ENCODE assay signal across 1 cellular context in the genomic region with DNA sequence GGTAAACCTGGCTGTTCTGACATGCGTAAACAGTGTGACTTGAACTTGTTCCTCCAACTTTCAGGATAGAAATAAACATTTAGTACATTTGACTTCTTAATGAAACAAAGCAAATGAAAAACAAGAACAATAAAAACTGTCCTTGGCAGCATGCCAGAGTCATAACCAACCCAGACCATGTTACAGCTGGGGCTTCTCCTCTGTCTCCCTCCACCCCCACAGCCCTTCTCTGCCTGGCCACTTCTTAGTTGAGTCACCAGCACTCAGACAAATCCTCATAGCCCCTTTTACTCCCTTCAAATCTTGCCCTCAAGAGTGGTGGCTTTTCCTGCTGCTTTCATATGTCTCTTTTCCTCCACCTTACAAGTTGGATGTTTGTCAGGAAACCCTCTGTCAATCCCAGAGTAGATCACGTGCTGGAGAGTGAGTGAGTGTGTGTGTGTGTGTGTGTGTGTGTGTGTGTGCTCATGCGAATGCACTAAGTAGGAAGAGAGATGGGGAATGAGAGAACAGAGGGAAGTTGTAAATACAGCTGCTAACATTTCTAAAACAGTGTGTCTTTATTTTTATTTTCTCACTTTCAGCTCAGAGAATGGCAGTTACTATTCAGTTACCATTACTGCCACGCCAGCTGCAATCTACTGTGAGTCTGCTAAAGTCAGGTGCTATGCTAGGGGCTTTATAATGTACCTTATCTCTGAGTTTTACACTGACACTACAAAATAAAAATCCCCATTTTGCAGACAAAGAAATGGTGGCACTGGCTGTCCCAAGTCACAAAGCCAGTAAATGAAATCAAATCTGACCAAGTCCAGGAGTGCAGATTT.
TF ChIP-seq lines count a peak whose summit lies in the region.

No MANE protein-coding gene starts in this region.

TF ChIP-seq in K562, 482 proteins besides CTCF, POLR2A, EP300 and RAD21 (continued from another document and continues in another):
- TF ChIP-seq, protein P1, sequence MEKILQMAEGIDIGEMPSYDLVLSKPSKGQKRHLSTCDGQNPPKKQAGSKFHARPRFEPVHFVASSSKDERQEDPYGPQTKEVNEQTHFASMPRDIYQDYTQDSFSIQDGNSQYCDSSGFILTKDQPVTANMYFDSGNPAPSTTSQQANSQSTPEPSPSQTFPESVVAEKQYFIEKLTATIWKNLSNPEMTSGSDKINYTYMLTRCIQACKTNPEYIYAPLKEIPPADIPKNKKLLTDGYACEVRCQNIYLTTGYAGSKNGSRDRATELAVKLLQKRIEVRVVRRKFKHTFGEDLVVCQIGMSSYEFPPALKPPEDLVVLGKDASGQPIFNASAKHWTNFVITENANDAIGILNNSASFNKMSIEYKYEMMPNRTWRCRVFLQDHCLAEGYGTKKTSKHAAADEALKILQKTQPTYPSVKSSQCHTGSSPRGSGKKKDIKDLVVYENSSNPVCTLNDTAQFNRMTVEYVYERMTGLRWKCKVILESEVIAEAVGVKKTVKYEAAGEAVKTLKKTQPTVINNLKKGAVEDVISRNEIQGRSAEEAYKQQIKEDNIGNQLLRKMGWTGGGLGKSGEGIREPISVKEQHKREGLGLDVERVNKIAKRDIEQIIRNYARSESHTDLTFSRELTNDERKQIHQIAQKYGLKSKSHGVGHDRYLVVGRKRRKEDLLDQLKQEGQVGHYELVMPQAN (IDR thresholded peaks at IDR 0.05; ENCODE audit: borderline replicate concordance), result peak; percentile 44; the same call in 1 of the 2 replicates
- TF ChIP-seq HLTF (IDR thresholded peaks at IDR 0.05) (peak; percentile 74; the same call in 1 of the 2 replicates), NFXL1 (CRISPR knock-in tag; IDR thresholded peaks at IDR 0.05) (no peak), IFI16 (CRISPR knock-in tag; IDR thresholded peaks at IDR 0.05) (no peak), CTBP1 (IDR thresholded peaks at IDR 0.05; ENCODE audit: borderline replicate concordance) (peak; percentile 45; the same call in 1 of the 2 replicates), HDAC2 (IDR thresholded peaks at IDR 0.05) (0 out of 2 replicates have a peak, but pooled peaks have one; percentile 34), HDAC3 (IDR thresholded peaks at IDR 0.05; ENCODE audit: borderline replicate concordance, partially characterized antibody) (peak; percentile 43), NCOA6 (IDR thresholded peaks at IDR 0.05) (0 out of 2 replicates have a peak, but pooled peaks have one; percentile 24), NR2C2 (CRISPR knock-in tag; IDR thresholded peaks at IDR 0.05) (no peak), NR2C2 (tag; IDR thresholded peaks at IDR 0.05) (no peak), MYBL2 (IDR thresholded peaks at IDR 0.05; ENCODE audit: low read depth) (peak; percentile 47), MYBL2 (CRISPR knock-in tag; IDR thresholded peaks at IDR 0.05; ENCODE audit: borderline replicate concordance) (no peak), SMARCA5 (IDR thresholded peaks at IDR 0.05) (peak; percentile 56; the same call in 1 of the 2 replicates), MAFF (IDR thresholded peaks at IDR 0.05; ENCODE audit: low read length) (no peak), MTF1 (CRISPR knock-in tag; IDR thresholded peaks at IDR 0.05; ENCODE audit: borderline replicate concordance) (no peak), OTX1 (CRISPR knock-in tag; IDR thresholded peaks at IDR 0.05) (peak; percentile 94), JUND (IDR thresholded peaks at IDR 0.05; ENCODE audit: borderline replicate concordance, low read depth, low read length) (no peak), JUND (tag; IDR thresholded peaks at IDR 0.05; ENCODE audit: borderline replicate concordance, low read depth, low read length) (peak; percentile 48; the same call in 1 of the 3 replicates), FOSL1 (tag; conservative IDR thresholded peaks at IDR 0.05) (peak; percentile 46), SMARCA4 (IDR thresholded peaks at IDR 0.05) (peak; percentile 66), HDAC1 (IDR thresholded peaks at IDR 0.05) (peak in 1 of 2 experiments; percentile 77; a peak in 2 of 4 replicates), ZEB2 (IDR thresholded peaks at IDR 0.05) (peak; percentile 51; the same call in 1 of the 2 replicates), TAF9B (IDR thresholded peaks at IDR 0.05; ENCODE audit: partially characterized antibody) (peak; percentile 42), NR2F6 (CRISPR knock-in tag; IDR thresholded peaks at IDR 0.05) (no peak), EP400 (IDR thresholded peaks at IDR 0.05) (peak; percentile 29; the same call in 1 of the 2 replicates), NCOR1 (IDR thresholded peaks at IDR 0.05) (0 out of 2 replicates have a peak, but pooled peaks have one; percentile 9), ARID2 (IDR thresholded peaks at IDR 0.05) (0 out of 2 replicates have a peak, but pooled peaks have one; percentile 9), NR2C1 (IDR thresholded peaks at IDR 0.05) (no peak), NR2C1 (tag; IDR thresholded peaks at IDR 0.05) (no peak), DACH1 (IDR thresholded peaks at IDR 0.05; ENCODE audit: partially characterized antibody) (peak; percentile 61), NR1H2 (CRISPR knock-in tag; IDR thresholded peaks at IDR 0.05) (no peak)
- TF ChIP-seq, protein P2, sequence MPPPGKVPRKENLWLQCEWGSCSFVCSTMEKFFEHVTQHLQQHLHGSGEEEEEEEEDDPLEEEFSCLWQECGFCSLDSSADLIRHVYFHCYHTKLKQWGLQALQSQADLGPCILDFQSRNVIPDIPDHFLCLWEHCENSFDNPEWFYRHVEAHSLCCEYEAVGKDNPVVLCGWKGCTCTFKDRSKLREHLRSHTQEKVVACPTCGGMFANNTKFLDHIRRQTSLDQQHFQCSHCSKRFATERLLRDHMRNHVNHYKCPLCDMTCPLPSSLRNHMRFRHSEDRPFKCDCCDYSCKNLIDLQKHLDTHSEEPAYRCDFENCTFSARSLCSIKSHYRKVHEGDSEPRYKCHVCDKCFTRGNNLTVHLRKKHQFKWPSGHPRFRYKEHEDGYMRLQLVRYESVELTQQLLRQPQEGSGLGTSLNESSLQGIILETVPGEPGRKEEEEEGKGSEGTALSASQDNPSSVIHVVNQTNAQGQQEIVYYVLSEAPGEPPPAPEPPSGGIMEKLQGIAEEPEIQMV (tag; conservative IDR thresholded peaks at IDR 0.05; ENCODE audit: low read depth), result no peak
- TF ChIP-seq, protein P3, sequence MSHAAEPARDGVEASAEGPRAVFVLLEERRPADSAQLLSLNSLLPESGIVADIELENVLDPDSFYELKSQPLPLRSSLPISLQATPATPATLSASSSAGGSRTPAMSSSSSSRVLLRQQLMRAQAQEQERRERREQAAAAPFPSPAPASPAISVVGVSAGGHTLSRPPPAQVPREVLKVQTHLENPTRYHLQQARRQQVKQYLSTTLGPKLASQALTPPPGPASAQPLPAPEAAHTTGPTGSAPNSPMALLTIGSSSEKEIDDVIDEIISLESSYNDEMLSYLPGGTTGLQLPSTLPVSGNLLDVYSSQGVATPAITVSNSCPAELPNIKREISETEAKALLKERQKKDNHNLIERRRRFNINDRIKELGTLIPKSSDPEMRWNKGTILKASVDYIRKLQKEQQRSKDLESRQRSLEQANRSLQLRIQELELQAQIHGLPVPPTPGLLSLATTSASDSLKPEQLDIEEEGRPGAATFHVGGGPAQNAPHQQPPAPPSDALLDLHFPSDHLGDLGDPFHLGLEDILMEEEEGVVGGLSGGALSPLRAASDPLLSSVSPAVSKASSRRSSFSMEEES (CRISPR knock-in tag; IDR thresholded peaks at IDR 0.05), result peak; percentile 50
- TF ChIP-seq, protein P4, sequence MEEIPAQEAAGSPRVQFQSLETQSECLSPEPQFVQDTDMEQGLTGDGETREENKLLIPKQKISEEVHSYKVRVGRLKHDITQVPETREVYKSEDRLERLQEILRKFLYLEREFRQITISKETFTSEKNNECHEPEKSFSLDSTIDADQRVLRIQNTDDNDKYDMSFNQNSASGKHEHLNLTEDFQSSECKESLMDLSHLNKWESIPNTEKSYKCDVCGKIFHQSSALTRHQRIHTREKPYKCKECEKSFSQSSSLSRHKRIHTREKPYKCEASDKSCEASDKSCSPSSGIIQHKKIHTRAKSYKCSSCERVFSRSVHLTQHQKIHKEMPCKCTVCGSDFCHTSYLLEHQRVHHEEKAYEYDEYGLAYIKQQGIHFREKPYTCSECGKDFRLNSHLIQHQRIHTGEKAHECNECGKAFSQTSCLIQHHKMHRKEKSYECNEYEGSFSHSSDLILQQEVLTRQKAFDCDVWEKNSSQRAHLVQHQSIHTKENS (CRISPR knock-in tag; IDR thresholded peaks at IDR 0.05), result no peak
- TF ChIP-seq, protein P5, sequence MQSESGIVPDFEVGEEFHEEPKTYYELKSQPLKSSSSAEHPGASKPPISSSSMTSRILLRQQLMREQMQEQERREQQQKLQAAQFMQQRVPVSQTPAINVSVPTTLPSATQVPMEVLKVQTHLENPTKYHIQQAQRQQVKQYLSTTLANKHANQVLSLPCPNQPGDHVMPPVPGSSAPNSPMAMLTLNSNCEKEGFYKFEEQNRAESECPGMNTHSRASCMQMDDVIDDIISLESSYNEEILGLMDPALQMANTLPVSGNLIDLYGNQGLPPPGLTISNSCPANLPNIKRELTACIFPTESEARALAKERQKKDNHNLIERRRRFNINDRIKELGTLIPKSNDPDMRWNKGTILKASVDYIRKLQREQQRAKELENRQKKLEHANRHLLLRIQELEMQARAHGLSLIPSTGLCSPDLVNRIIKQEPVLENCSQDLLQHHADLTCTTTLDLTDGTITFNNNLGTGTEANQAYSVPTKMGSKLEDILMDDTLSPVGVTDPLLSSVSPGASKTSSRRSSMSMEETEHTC (IDR thresholded peaks at IDR 0.05), result peak; percentile 34; the same call in 1 of the 2 replicates
- TF ChIP-seq, protein P6, sequence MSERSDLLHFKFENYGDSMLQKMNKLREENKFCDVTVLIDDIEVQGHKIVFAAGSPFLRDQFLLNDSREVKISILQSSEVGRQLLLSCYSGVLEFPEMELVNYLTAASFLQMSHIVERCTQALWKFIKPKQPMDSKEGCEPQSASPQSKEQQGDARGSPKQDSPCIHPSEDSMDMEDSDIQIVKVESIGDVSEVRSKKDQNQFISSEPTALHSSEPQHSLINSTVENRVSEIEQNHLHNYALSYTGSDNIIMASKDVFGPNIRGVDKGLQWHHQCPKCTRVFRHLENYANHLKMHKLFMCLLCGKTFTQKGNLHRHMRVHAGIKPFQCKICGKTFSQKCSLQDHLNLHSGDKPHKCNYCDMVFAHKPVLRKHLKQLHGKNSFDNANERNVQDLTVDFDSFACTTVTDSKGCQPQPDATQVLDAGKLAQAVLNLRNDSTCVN (CRISPR knock-in tag; IDR thresholded peaks at IDR 0.05), result peak; percentile 91
- TF ChIP-seq, protein P7, sequence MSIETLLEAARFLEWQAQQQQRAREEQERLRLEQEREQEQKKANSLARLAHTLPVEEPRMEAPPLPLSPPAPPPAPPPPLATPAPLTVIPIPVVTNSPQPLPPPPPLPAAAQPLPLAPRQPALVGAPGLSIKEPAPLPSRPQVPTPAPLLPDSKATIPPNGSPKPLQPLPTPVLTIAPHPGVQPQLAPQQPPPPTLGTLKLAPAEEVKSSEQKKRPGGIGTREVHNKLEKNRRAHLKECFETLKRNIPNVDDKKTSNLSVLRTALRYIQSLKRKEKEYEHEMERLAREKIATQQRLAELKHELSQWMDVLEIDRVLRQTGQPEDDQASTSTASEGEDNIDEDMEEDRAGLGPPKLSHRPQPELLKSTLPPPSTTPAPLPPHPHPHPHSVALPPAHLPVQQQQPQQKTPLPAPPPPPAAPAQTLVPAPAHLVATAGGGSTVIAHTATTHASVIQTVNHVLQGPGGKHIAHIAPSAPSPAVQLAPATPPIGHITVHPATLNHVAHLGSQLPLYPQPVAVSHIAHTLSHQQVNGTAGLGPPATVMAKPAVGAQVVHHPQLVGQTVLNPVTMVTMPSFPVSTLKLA (conservative IDR thresholded peaks at IDR 0.05), result peak; percentile 40 to 55; a peak in 2 of 4 replicates
- TF ChIP-seq, protein P8, sequence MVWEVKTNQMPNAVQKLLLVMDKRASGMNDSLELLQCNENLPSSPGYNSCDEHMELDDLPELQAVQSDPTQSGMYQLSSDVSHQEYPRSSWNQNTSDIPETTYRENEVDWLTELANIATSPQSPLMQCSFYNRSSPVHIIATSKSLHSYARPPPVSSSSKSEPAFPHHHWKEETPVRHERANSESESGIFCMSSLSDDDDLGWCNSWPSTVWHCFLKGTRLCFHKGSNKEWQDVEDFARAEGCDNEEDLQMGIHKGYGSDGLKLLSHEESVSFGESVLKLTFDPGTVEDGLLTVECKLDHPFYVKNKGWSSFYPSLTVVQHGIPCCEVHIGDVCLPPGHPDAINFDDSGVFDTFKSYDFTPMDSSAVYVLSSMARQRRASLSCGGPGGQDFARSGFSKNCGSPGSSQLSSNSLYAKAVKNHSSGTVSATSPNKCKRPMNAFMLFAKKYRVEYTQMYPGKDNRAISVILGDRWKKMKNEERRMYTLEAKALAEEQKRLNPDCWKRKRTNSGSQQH (CRISPR knock-in tag; IDR thresholded peaks at IDR 0.05), result peak; percentile 80; the same call in 1 of the 2 replicates
